Comparison of ENCODE assay signal across 12 cellular contexts in genomic region chr15:63056843-63057242, GRCh38. TPM values are rescaled to one million over a fixed set of nuclear protein-coding genes. Genes with fewer than 3 reads are reported as not detected.
DNase-seq lines count a peak whose midpoint lies in the region; ATAC-seq and TF ChIP-seq lines count a peak whose summit lies in the region.
"Had no signal": no experiment of that assay in that cellular context is flagged by ENCODE, and none has a peak within 500 bp of the region (broad histone marks: within the 10 kb centered on the region; RNA-seq: fewer than 3 reads in every experiment).

No MANE protein-coding gene starts in this region.

- H2AFZ ChIP-seq in mesenchymal stem cell (ENCODE audit: low read depth, low read length) = no peak overlapping the region

- no peak overlapping the region for H3K4ac ChIP-seq in mesenchymal stem cell (ENCODE audit: low read depth in 1 of 2, low read length in 2 of 2)

- H3K4me3 Mint-ChIP-seq in CD4-positive, alpha-beta T cell = no peak overlapping the region
- H3K4me3 Mint-ChIP-seq: activated B cell treated with CpG ODN at 0.5 μM for 24 hours; activated T-cell treated with anti-CD3 and anti-CD28 coated beads, Interleukin-2, amount 50 U/mL, for 4 hours had no signal

- ATAC-seq in CD4-positive, alpha-beta T cell (ENCODE audit: poor library complexity) = no peak
- no peak for ATAC-seq in HG03520 (IDR thresholded peaks at IDR 0.05; ENCODE audit: unreplicated experiment)
- ATAC-seq in GM19455 (IDR thresholded peaks at IDR 0.05; ENCODE audit: unreplicated experiment) = no peak
- ATAC-seq: activated T-cell treated with anti-CD3 and anti-CD28 coated beads, Interleukin-2, amount 50 U/mL, for 4 hours; right lobe of liver had no signal

- H3K27me3 ChIP-seq in ascending aorta = no peaks in the 10 kb centered on the region
- no peaks in the 10 kb centered on the region for H3K27me3 ChIP-seq in mesenchymal stem cell (ENCODE audit: control insufficient read depth in 1 of 2, insufficient read depth in 1 of 2, low read length in 2 of 2)
- H3K27me3 ChIP-seq in CD4-positive, alpha-beta T cell (ENCODE audit: control insufficient read depth, insufficient read depth, low read length) = no peaks in the 10 kb centered on the region
- H3K27me3 ChIP-seq: right lobe of liver had no signal

- no peak overlapping the region for H2BK5ac ChIP-seq in mesenchymal stem cell (ENCODE audit: low read depth, low read length, poor library complexity, severe bottlenecking)

- intact Hi-C loops in ascending aorta (cut with DNase I) = no loop called here
- intact Hi-C loops in CD4-positive, alpha-beta T cell (cut with DNase I, micrococcal nuclease) = no loop called here

- no peaks in the 10 kb centered on the region for H3K27me3 Mint-ChIP-seq in CD4-positive, alpha-beta T cell
- H3K27me3 Mint-ChIP-seq: activated B cell treated with CpG ODN at 0.5 μM for 24 hours had no signal

- no peaks in the 10 kb centered on the region for H3K79me1 ChIP-seq in mesenchymal stem cell (replicated peaks; ENCODE audit: low read length, poor library complexity, severe bottlenecking)

- no peak overlapping the region for H2BK120ac ChIP-seq in mesenchymal stem cell (ENCODE audit: low read depth, low read length)

- peak overlapping the region; percentile 6 for H2AK5ac ChIP-seq in mesenchymal stem cell (ENCODE audit: low read length, severe bottlenecking)

- H3K27ac ChIP-seq in ascending aorta (peak overlapping the region; percentile 36 to 70), mesenchymal stem cell (ENCODE audit: low read length, poor library complexity, severe bottlenecking) (peak overlapping the region; percentile 65)
- no peak overlapping the region for H3K27ac ChIP-seq in CD4-positive, alpha-beta T cell (ENCODE audit: low read depth, low read length)
- H3K27ac ChIP-seq: right lobe of liver had no signal

- H3K36me3 Mint-ChIP-seq in CD4-positive, alpha-beta T cell (ENCODE audit: low read depth) = peaks cover 55% of the 10 kb centered on the region

- H3K36me3 ChIP-seq in ascending aorta = peaks cover 61 to 66% of the 10 kb centered on the region in 2 donors
- H3K36me3 ChIP-seq in mesenchymal stem cell (ENCODE audit: control insufficient read depth in 1 of 2, insufficient read depth in 2 of 2, low read depth in 1 of 2, low read length in 2 of 2) = peaks cover 43 to 53% of the 10 kb centered on the region in 2 experiments

- no peak overlapping the region for H3K4me2 ChIP-seq in mesenchymal stem cell (ENCODE audit: low read length, poor library complexity, severe bottlenecking)

- H3K23ac ChIP-seq in mesenchymal stem cell (ENCODE audit: low read length in 2 of 2) = no peak overlapping the region

- H3K9me3 ChIP-seq in ascending aorta (no peaks in the 10 kb centered on the region), mesenchymal stem cell (ENCODE audit: control insufficient read depth, low read length) (no peaks in the 10 kb centered on the region)
- H3K9me3 ChIP-seq in CD4-positive, alpha-beta T cell (ENCODE audit: control insufficient read depth, low read length) = no peaks in the 10 kb centered on the region
- H3K9me3 ChIP-seq: right lobe of liver had no signal

- CTCF ChIA-PET in CD4-positive, alpha-beta T cell (lab: Charles Lee) = interaction anchor here (1.5 kb wide), 1 partner anchor 9 kb away, joined by 6 read pairs; no protein-coding TSS in a partner anchor

- H3K4me1 ChIP-seq in ascending aorta (peaks cover 19 to 39% of the 10 kb centered on the region in 2 donors), mesenchymal stem cell (ENCODE audit: control insufficient read depth, insufficient read depth, low read depth, low read length) (peaks cover 28% of the 10 kb centered on the region)

- H3K18ac ChIP-seq in mesenchymal stem cell (ENCODE audit: low read depth in 1 of 2, low read length in 2 of 2) = peak overlapping the region in 1 of 2 experiments; percentile 79

- DNase-seq in NCI-H1694 (lab: John Stamatoyannopoulos, UW) = peak; percentile 90
- no peak for DNase-seq in ascending aorta (ENCODE audit: low spot score in 2 of 2)
- peak; percentile 60 for DNase-seq in mesenchymal stem cell
- peak; percentile 74 for DNase-seq in superior temporal gyrus (ENCODE audit: extremely low spot score)
- DNase-seq in CD4-positive, alpha-beta T cell = no peak
- no peak for DNase-seq in CD1c-positive myeloid dendritic cell (ENCODE audit: extremely low spot score)
- DNase-seq: activated B cell treated with CpG ODN at 0.5 μM for 24 hours; activated T-cell treated with anti-CD3 and anti-CD28 coated beads, Interleukin-2, amount 50 U/mL, for 4 hours; NCI-H510A treated with DMSO at 0.1 percent for 48 hours; right lobe of liver had no signal

- H4K91ac ChIP-seq in mesenchymal stem cell (ENCODE audit: low read length) = no peak overlapping the region

- H3K9ac ChIP-seq in mesenchymal stem cell (ENCODE audit: low read length) = no peak overlapping the region

- H3K4me1 Mint-ChIP-seq in CD4-positive, alpha-beta T cell (ENCODE audit: low read depth) = peaks cover 9% of the 10 kb centered on the region
- H3K4me1 Mint-ChIP-seq: activated B cell treated with CpG ODN at 0.5 μM for 24 hours had no signal

- peak overlapping the region in 1 of 2 experiments; percentile 1 for H2BK12ac ChIP-seq in mesenchymal stem cell (ENCODE audit: low read length in 2 of 2)

- no peak for TF ChIP-seq CTCF in ascending aorta (IDR thresholded peaks at IDR 0.05)
- TF ChIP-seq CTCF in CD4-positive, alpha-beta T cell (IDR thresholded peaks at IDR 0.05) = no peak

- POLR2A ChIA-PET in CD4-positive, alpha-beta T cell (lab: Charles Lee) = no interaction called here

- H2BK15ac ChIP-seq in mesenchymal stem cell (ENCODE audit: low read depth, poor library complexity, severe bottlenecking) = no peak overlapping the region

- H3K4me3 ChIP-seq in ascending aorta (no peak overlapping the region), mesenchymal stem cell (ENCODE audit: insufficient read depth in 1 of 2, low read depth in 1 of 2, low read length in 2 of 2) (no peak overlapping the region)
- H3K4me3 ChIP-seq: right lobe of liver had no signal

- no peaks in the 10 kb centered on the region for H3K9me3 Mint-ChIP-seq in CD4-positive, alpha-beta T cell
- H3K9me3 Mint-ChIP-seq: activated B cell treated with CpG ODN at 0.5 μM for 24 hours; activated T-cell treated with anti-CD3 and anti-CD28 coated beads, Interleukin-2, amount 50 U/mL, for 4 hours had no signal

- H3K14ac ChIP-seq in mesenchymal stem cell (ENCODE audit: low read length in 2 of 2) = no peak overlapping the region

- H4K8ac ChIP-seq in mesenchymal stem cell (ENCODE audit: low read length) = no peak overlapping the region

- 81% methylated on average over 6 of the region's 6 CpGs for WGBS in mesenchymal stem cell

- H3K27ac Mint-ChIP-seq in CD4-positive, alpha-beta T cell = no peak overlapping the region
- H3K27ac Mint-ChIP-seq: activated B cell treated with CpG ODN at 0.5 μM for 24 hours had no signal

RNA-seq across cellular contexts. Expression of gene TPM1, which starts 14.3 kb away (rescaled TPM):
- total RNA-seq in ascending aorta = 813 TPM
- 825 TPM for polyA plus RNA-seq in mesenchymal stem cell (2013, experiment 1 of 2)
- 826 TPM for polyA plus RNA-seq in mesenchymal stem cell (2013, experiment 2 of 2)
- total RNA-seq in CD4-positive, alpha-beta T cell = 1 to 10 TPM; 7.9 to 9.8 TPM

Comparison
In these comparisons a context has a peak if more than half of its experiments do, and no peak if none do; other contexts are left out.
1. DNase-seq: peak in NCI-H1694 (single experiment), mesenchymal stem cell (single experiment) and superior temporal gyrus (single experiment); none in ascending aorta (0 of 2), CD4-positive, alpha-beta T cell (0 of 10) and CD1c-positive myeloid dendritic cell (single experiment).
2. RNA of gene TPM1, which starts 14.3 kb away (total RNA-seq): 813 TPM in ascending aorta (single experiment); 7.9 to 9.8 TPM in CD4-positive, alpha-beta T cell; every median in the first group is over 10 times any median in the second.